ENCODE assay signal across 8 cellular contexts in genomic region chr11:64923944-64924909, GRCh38. TPM values are rescaled to one million over a fixed set of nuclear protein-coding genes. Genes with fewer than 3 reads are reported as not detected.
DNase-seq lines count a peak whose midpoint lies in the region; ATAC-seq and TF ChIP-seq lines count a peak whose summit lies in the region.

TSS of gene PPP2R5B (plus strand) at chr11:64924689. CDS start at chr11:64925735, 1,046 bp downstream.

- no peaks in the 10 kb centered on the region for H3K9me2 ChIP-seq in PC-3 (replicated peaks; ENCODE audit: low read length)

- H3K4me2 ChIP-seq in PC-3 (ENCODE audit: low read length): peak within 1 kb of the TSS; percentile 95

- POLR2A ChIA-PET in PC-3 (lab: Charles Lee; ENCODE audit: unreplicated experiment): interaction anchor here (0.6 kb wide), 2 partner anchors 8 to 102 kb away, joined by 4 to 5 read pairs; no protein-coding TSS in a partner anchor

- no peaks in the 10 kb centered on the region for H3K9me3 ChIP-seq in PC-3 (ENCODE audit: low read length)
- H3K9me3 ChIP-seq in mononuclear cell (ENCODE audit: low read depth, low read length): no peaks in the 10 kb centered on the region

- H4K20me1 ChIP-seq in PC-3 (ENCODE audit: low read length): no peaks in the 10 kb centered on the region

- H3K36me3 ChIP-seq in PC-3 (ENCODE audit: low read depth, low read length): no peaks in the 10 kb centered on the region

- peak within 1 kb of the TSS; percentile 44 for H3K4me3 ChIP-seq in Jurkat, Clone E6-1 (ENCODE audit: low read length)
- peak within 1 kb of the TSS; percentile 95 for H3K4me3 ChIP-seq in PC-3 (ENCODE audit: low read length)
- H3K4me3 ChIP-seq in mononuclear cell (ENCODE audit: low read length): peak within 1 kb of the TSS; percentile 66

- H3F3A ChIP-seq in PC-3 (ENCODE audit: low read length, unreplicated experiment): no peaks in the 10 kb centered on the region

- H3K9ac ChIP-seq in PC-3 (ENCODE audit: low read length): peak within 1 kb of the TSS; percentile 71

- H3K27ac ChIP-seq in PC-3 (ENCODE audit: low read length) (peak within 1 kb of the TSS; percentile 37), epithelial cell of prostate (peak within 1 kb of the TSS; percentile 80)

- peak within 1 kb of the TSS; percentile 98 for H2AFZ ChIP-seq in PC-3 (ENCODE audit: low read length)

- TF ChIP-seq CTCF in PC-3 (conservative IDR thresholded peaks at IDR 0.05; ENCODE audit: low read depth, low read length): no peak

- H3K4me1 ChIP-seq in PC-3 (ENCODE audit: insufficient read depth, low read length) (peaks cover 13% of the 10 kb centered on the region; the same call in 1 of the 2 replicates), mononuclear cell (ENCODE audit: insufficient read depth, low read length) (peaks cover 18% of the 10 kb centered on the region)

- ATAC-seq in GM21619 (IDR thresholded peaks at IDR 0.05; ENCODE audit: unreplicated experiment) (peak; percentile 80), PC-3 (peak; percentile 94)

- DNase-seq in DMS 273 (lab: John Stamatoyannopoulos, UW; ENCODE audit: unreplicated experiment) (peak; percentile 87), PC-3 (peak; percentile 97), activated T-cell treated with anti-CD3 and anti-CD28 coated beads for 48 hours (ENCODE audit: low read depth) (peak; percentile 83), epithelial cell of prostate (ENCODE audit: low read depth, low spot score) (peak; percentile 76)
- peak; percentile 75 for DNase-seq in Jurkat, Clone E6-1 (ENCODE audit: low read depth, low spot score)
- peak; percentile 80 for DNase-seq in stimulated activated CD8-positive, alpha-beta memory T cell treated with anti-CD3 and anti-CD28 coated beads, Interleukin-2, amount 100 ng/mL, for 48 hours (ENCODE audit: low read depth in 2 of 2)

- CTCF ChIA-PET in PC-3 (lab: Charles Lee): interaction anchor here (0.5 kb wide), 1 partner anchor 67 kb away, joined by 13 read pairs; no protein-coding TSS in a partner anchor

- intact Hi-C loops in PC-3 (cut with micrococcal nuclease): loop anchor here (1.0 to 2.0 kb wide), 3 partner anchors 83 to 103 kb away; partner anchors contain the start of genes ARL2 and SNX15

- H3K79me2 ChIP-seq in PC-3 (ENCODE audit: low read length): peaks cover 4% of the 10 kb centered on the region; the same call in 1 of the 2 replicates

- no peaks in the 10 kb centered on the region for H3K27me3 ChIP-seq in PC-3 (ENCODE audit: low read length)
- no peaks in the 10 kb centered on the region for H3K27me3 ChIP-seq in mononuclear cell (ENCODE audit: insufficient read depth, low read length)

- no TSS peak for BruUV-seq in PC-3 (replicated peaks; lab: Mats Ljungman, UMichigan)

RNA-seq across cellular contexts. Expression of gene PPP2R5B, which starts in this region (rescaled TPM):
- polyA plus RNA-seq in Jurkat, Clone E6-1 (2012; ENCODE audit: insufficient read depth, insufficient read length): 12.8 TPM
- 24.9 and 31.3 TPM in 2 replicates for total RNA-seq in PC-3 (2014; rRNA removed)
- 5.8 TPM for total RNA-seq in mononuclear cell

Comparison
In these comparisons a context has a peak if more than half of its experiments do, and no peak if none do; other contexts are left out.
1. Peak in every context shown above with its lines: DNase-seq, ATAC-seq, H3K4me3 ChIP-seq and H3K27ac ChIP-seq.
2. H3K4me3 ChIP-seq: peak in every context shown above with its lines; median percentile 95 in PC-3; 66 in mononuclear cell; 44 in Jurkat, Clone E6-1.